ENCODE assay signal across 13 cellular contexts in genomic region chr2:105388971-105389381, GRCh38. TPM values are rescaled to one million over a fixed set of nuclear protein-coding genes. Genes with fewer than 3 reads are reported as not detected.
DNase-seq lines count a peak whose midpoint lies in the region; ATAC-seq and TF ChIP-seq lines count a peak whose summit lies in the region.
"Had no signal": no experiment of that assay in that cellular context is flagged by ENCODE, and none has a peak within 500 bp of the region (broad histone marks: within the 10 kb centered on the region; RNA-seq: fewer than 3 reads in every experiment).

No MANE protein-coding gene starts in this region.

- DNase-seq in Caco-2 (no peak), fibroblast of villous mesenchyme (ENCODE audit: low read depth) (peak; percentile 98), pulmonary artery endothelial cell (ENCODE audit: low read depth, low spot score) (peak; percentile 94), left lobe of liver (ENCODE audit: low spot score) (no peak)
- DNase-seq: activated CD4-positive, alpha-beta memory T cell treated with anti-CD3 and anti-CD28 coated beads, Interleukin-2, amount 10 ng/mL, durations not matched to agents 7 days and 5 days; central memory CD4-positive, alpha-beta T cell; KBM-7; NCI-H510A treated with DMSO at 0.1 percent for 48 hours had no signal

- H3K27ac ChIP-seq in VCaP: peak overlapping the region; percentile 21; the same call in 1 of the 2 replicates

- no peaks in the 10 kb centered on the region for H3K9me3 Mint-ChIP-seq in Caco-2 (ENCODE audit: unreplicated experiment)
- H3K9me3 Mint-ChIP-seq: activated CD4-positive, alpha-beta memory T cell treated with anti-CD3 and anti-CD28 coated beads, Interleukin-2, amount 10 ng/mL, durations not matched to agents 7 days and 5 days had no signal

- no peaks in the 10 kb centered on the region for H3K9me3 ChIP-seq in Caco-2

- BruUV-seq in Caco-2 (replicated peaks; lab: Mats Ljungman, UMichigan): no TSS peak

- peaks cover 31% of the 10 kb centered on the region for H3K4me1 Mint-ChIP-seq in Caco-2 (ENCODE audit: low read depth, unreplicated experiment)

- ATAC-seq in GM21447 (IDR thresholded peaks at IDR 0.05; ENCODE audit: unreplicated experiment): no peak
- ATAC-seq in GM18517 (IDR thresholded peaks at IDR 0.05; ENCODE audit: unreplicated experiment): no peak
- ATAC-seq in left lobe of liver: no peak
- no peak for ATAC-seq in GM19035 (IDR thresholded peaks at IDR 0.05; ENCODE audit: unreplicated experiment)

- H3K27me3 ChIP-seq in Caco-2 (replicated peaks; ENCODE audit: control insufficient read depth, insufficient read depth, low read length): no peaks in the 10 kb centered on the region

- H3K36me3 Mint-ChIP-seq in Caco-2 (ENCODE audit: insufficient read depth, unreplicated experiment): peaks cover 79% of the 10 kb centered on the region

- CTCF ChIA-PET in Caco-2 (lab: Charles Lee): no interaction called here

- TF ChIP-seq CTCF in Caco-2 (IDR thresholded peaks at IDR 0.05; ENCODE audit: insufficient read depth in 1 of 2, low read depth in 1 of 2, low read length in 1 of 2, severe bottlenecking in 1 of 2, unreplicated experiment in 1 of 2) (no peak), VCaP (conservative IDR thresholded peaks at IDR 0.05) (no peak), fibroblast of villous mesenchyme (IDR thresholded peaks at IDR 0.05; ENCODE audit: insufficient read depth, low read depth, low read length) (no peak)

- peaks cover 34% of the 10 kb centered on the region for H3K4me1 ChIP-seq in Caco-2

- H3K27me3 Mint-ChIP-seq in Caco-2 (ENCODE audit: insufficient read depth, unreplicated experiment): no peaks in the 10 kb centered on the region
- H3K27me3 Mint-ChIP-seq: activated CD4-positive, alpha-beta memory T cell treated with anti-CD3 and anti-CD28 coated beads, Interleukin-2, amount 10 ng/mL, durations not matched to agents 7 days and 5 days; progenitor cell of endocrine pancreas had no signal

- H3K4me3 Mint-ChIP-seq in Caco-2 (ENCODE audit: unreplicated experiment): no peak overlapping the region
- H3K4me3 Mint-ChIP-seq: activated CD4-positive, alpha-beta memory T cell treated with anti-CD3 and anti-CD28 coated beads, Interleukin-2, amount 10 ng/mL, durations not matched to agents 7 days and 5 days had no signal

- intact Hi-C loops in Caco-2 (cut with micrococcal nuclease; ENCODE audit: unreplicated experiment): no loop called here

- no peak overlapping the region for H3K4me3 ChIP-seq in Caco-2 (ENCODE audit: low read depth, low read length)
- H3K4me3 ChIP-seq in fibroblast of villous mesenchyme (ENCODE audit: low read depth, low read length): no peak overlapping the region

- H3K27ac Mint-ChIP-seq in Caco-2 (ENCODE audit: unreplicated experiment): peak overlapping the region; percentile 20
- H3K27ac Mint-ChIP-seq: activated CD4-positive, alpha-beta memory T cell treated with anti-CD3 and anti-CD28 coated beads, Interleukin-2, amount 10 ng/mL, durations not matched to agents 7 days and 5 days; progenitor cell of endocrine pancreas had no signal

- no peaks in the 10 kb centered on the region for H3K36me3 ChIP-seq in Caco-2 (ENCODE audit: control insufficient read depth, insufficient read depth, low read length)

- POLR2A ChIA-PET in Caco-2 (lab: Charles Lee): no interaction called here

RNA-seq across cellular contexts. Expression of gene FHL2, which starts 9.9 kb away (rescaled TPM):
- total RNA-seq in Caco-2 (2022) (40.5 and 45.4 TPM in 2 replicates), fibroblast of villous mesenchyme (343 and 346 TPM in 2 replicates), pulmonary artery endothelial cell (115 and 169 TPM in 2 replicates), left lobe of liver (5.5 TPM)

RNA-seq across cellular contexts. Expression of gene C2orf49, which starts 51.6 kb away (rescaled TPM):
- total RNA-seq in Caco-2 (2022): 21.1 and 24.8 TPM in 2 replicates
- total RNA-seq in fibroblast of villous mesenchyme: 12.9 and 23.7 TPM in 2 replicates
- 12.7 and 20.5 TPM in 2 replicates for total RNA-seq in pulmonary artery endothelial cell
- total RNA-seq in left lobe of liver: 5.2 TPM

RNA-seq across cellular contexts. Expression of gene TGFBRAP1, which starts 59.4 kb away (rescaled TPM):
- total RNA-seq in Caco-2 (2022) (25.7 and 26.0 TPM in 2 replicates), fibroblast of villous mesenchyme (29.4 and 33.2 TPM in 2 replicates), pulmonary artery endothelial cell (46.0 and 48.4 TPM in 2 replicates), left lobe of liver (6.1 TPM)

Comparison
In these comparisons a context has a peak if more than half of its experiments do, and no peak if none do; other contexts are left out.
1. DNase-seq: peak in fibroblast of villous mesenchyme (single experiment) and pulmonary artery endothelial cell (single experiment); none in Caco-2 (0 of 2) and left lobe of liver (single experiment).